Comparison of ENCODE assay signal across 8 cellular contexts in the genomic region with DNA sequence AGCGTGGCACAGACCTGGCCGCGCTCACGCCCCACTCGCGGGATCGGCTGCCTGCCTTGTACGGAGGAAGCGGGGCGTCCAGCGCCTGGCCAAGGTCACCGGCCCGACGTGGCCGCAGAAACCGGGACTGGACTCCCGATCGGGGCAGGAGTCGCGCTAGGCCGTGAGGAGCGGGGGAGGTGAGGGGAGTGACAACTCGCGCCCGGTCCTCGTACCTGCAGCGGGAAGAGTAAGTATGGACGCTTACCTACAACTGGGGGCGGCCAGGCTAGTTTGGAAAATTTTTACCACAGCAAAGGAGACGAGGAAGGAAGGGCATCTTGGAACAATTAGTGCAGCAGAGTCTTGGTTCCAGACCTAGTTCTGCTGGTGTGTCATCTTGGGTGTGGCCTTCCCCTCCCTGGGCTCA. TPM values are rescaled to one million over a fixed set of nuclear protein-coding genes. Genes with fewer than 3 reads are reported as not detected.
A peak's percentile ranks its signal among the peaks of the same experiment; 100 is the strongest.
DNase-seq lines count a peak whose midpoint lies in the region; ATAC-seq and TF ChIP-seq lines count a peak whose summit lies in the region.

No MANE protein-coding gene starts in this region.

- peak overlapping the region; percentile 90 for H3K4me3 Mint-ChIP-seq in activated T-helper 17 cell treated with anti-CD3 and anti-CD28 coated beads, Interleukin-2, amount 50 U/mL, for 72 hours

- peak overlapping the region; percentile 72 for H3K27ac ChIP-seq in C4-2B
- H3K27ac ChIP-seq in osteoblast (ENCODE audit: low read depth, low read length), result peak overlapping the region; percentile 47

- H3K27me3 Mint-ChIP-seq in activated T-helper 17 cell treated with anti-CD3 and anti-CD28 coated beads, Interleukin-2, amount 50 U/mL, for 72 hours, result no peaks in the 10 kb centered on the region

- H3K27me3 ChIP-seq in osteoblast (ENCODE audit: insufficient read depth, low read length), result no peaks in the 10 kb centered on the region

- peaks cover 2% of the 10 kb centered on the region for H3K9me3 ChIP-seq in osteoblast (ENCODE audit: low read depth, low read length)

- H3K4me1 Mint-ChIP-seq in activated T-helper 17 cell treated with anti-CD3 and anti-CD28 coated beads, Interleukin-2, amount 50 U/mL, for 72 hours, result peaks cover 18% of the 10 kb centered on the region

- H3K27ac Mint-ChIP-seq in activated T-helper 17 cell treated with anti-CD3 and anti-CD28 coated beads, Interleukin-2, amount 50 U/mL, for 72 hours, result peak overlapping the region; percentile 85

- DNase-seq in germinal center (ENCODE audit: low spot score), result peak; percentile 18
- DNase-seq in osteoblast (ENCODE audit: insufficient read length, low spot score, missing footprints), result peak; percentile 93
- no peak for DNase-seq in epidermal melanocyte (ENCODE audit: insufficient read length, low spot score)

- H3K79me2 ChIP-seq in osteoblast (ENCODE audit: insufficient read depth, low read length), result peaks cover 51% of the 10 kb centered on the region

- H3K9me3 Mint-ChIP-seq in activated T-helper 17 cell treated with anti-CD3 and anti-CD28 coated beads, Interleukin-2, amount 50 U/mL, for 72 hours, result peaks cover 6% of the 10 kb centered on the region

- peaks cover 37% of the 10 kb centered on the region for H4K20me1 ChIP-seq in osteoblast (ENCODE audit: insufficient read depth, low read length)

- H3K4me3 ChIP-seq in osteoblast (ENCODE audit: insufficient read depth, low read length), result peak overlapping the region; percentile 84

- H3K4me2 ChIP-seq in osteoblast (ENCODE audit: insufficient read depth, low read length), result peak overlapping the region; percentile 89

- no peaks in the 10 kb centered on the region for H3K36me3 ChIP-seq in osteoblast (ENCODE audit: insufficient read depth, low read length)

- H2AFZ ChIP-seq in osteoblast (ENCODE audit: low read length), result peak overlapping the region; percentile 56

- peaks cover 22% of the 10 kb centered on the region for H3K36me3 Mint-ChIP-seq in activated T-helper 17 cell treated with anti-CD3 and anti-CD28 coated beads, Interleukin-2, amount 50 U/mL, for 72 hours (ENCODE audit: low read depth)

- ATAC-seq in HG03139 (IDR thresholded peaks at IDR 0.05; ENCODE audit: unreplicated experiment) (peak; percentile 4), HG03280 (IDR thresholded peaks at IDR 0.05; ENCODE audit: unreplicated experiment) (no peak), HG03469 (IDR thresholded peaks at IDR 0.05; ENCODE audit: unreplicated experiment) (no peak)
- no peak for ATAC-seq in activated T-helper 17 cell treated with anti-CD3 and anti-CD28 coated beads, Interleukin-2, amount 50 U/mL, for 72 hours (replicated peaks)

- H3K4me1 ChIP-seq in osteoblast (ENCODE audit: insufficient read depth, low read length), result peaks cover 20% of the 10 kb centered on the region

- TF ChIP-seq CTCF in C4-2B (conservative IDR thresholded peaks at IDR 0.05) (no peak), osteoblast (IDR thresholded peaks at IDR 0.05; ENCODE audit: extremely low read depth, low read depth, low read length) (no peak)

RNA-seq across cellular contexts. Expression of a gene that starts 0.7 kb away (rescaled TPM):
- total RNA-seq in activated T-helper 17 cell treated with anti-CD3 and anti-CD28 coated beads, Interleukin-2, amount 50 U/mL, for 72 hours, result 10 to 100 TPM; 38.9 to 44.7 TPM
- total RNA-seq in osteoblast, result 39.8 and 45.1 TPM in 2 replicates
